Comparison of ENCODE assay signal across 7 cellular contexts in genomic region chr10:29496341-29497162, GRCh38.
DNase-seq lines count a peak whose midpoint lies in the region; ATAC-seq and TF ChIP-seq lines count a peak whose summit lies in the region.

No MANE protein-coding gene starts in this region.

- no peak overlapping the region for H3K27ac Mint-ChIP-seq in naive thymus-derived CD4-positive, alpha-beta T cell
- H3K27ac Mint-ChIP-seq in stimulated activated naive B cell treated with anti-CD40 and anti-IgM and Interleukin-4, amounts not matched to agents 10 μg/mL and 1 μg/mL and 100 μg/mL, for 72 hours, result no peak overlapping the region

- H3K27me3 ChIP-seq in esophagus squamous epithelium, result no peaks in the 10 kb centered on the region
- no peaks in the 10 kb centered on the region for H3K27me3 ChIP-seq in naive thymus-derived CD4-positive, alpha-beta T cell (ENCODE audit: control insufficient read depth in 2 of 2, insufficient read depth in 2 of 2, low read length in 2 of 2)

- TF ChIP-seq CTCF in GM12872 (IDR thresholded peaks at IDR 0.05; ENCODE audit: insufficient read depth, low read depth, low read length) (peak; percentile 92), esophagus squamous epithelium (IDR thresholded peaks at IDR 0.05) (peak; percentile 58 to 95 (median 86))

- POLR2A ChIA-PET in naive thymus-derived CD4-positive, alpha-beta T cell (lab: Charles Lee), result interaction anchor here (0.5 kb wide), 1 partner anchor 111 kb away, joined by 4 read pairs; no protein-coding TSS in a partner anchor

- peaks cover 0 to 47% (median 25%) of the 10 kb centered on the region in 5 donors for H3K36me3 Mint-ChIP-seq in naive thymus-derived CD4-positive, alpha-beta T cell
- H3K36me3 Mint-ChIP-seq in stimulated activated naive B cell treated with anti-CD40 and anti-IgM and Interleukin-4, amounts not matched to agents 10 μg/mL and 1 μg/mL and 100 μg/mL, for 72 hours, result no peaks in the 10 kb centered on the region

- CTCF ChIA-PET in naive thymus-derived CD4-positive, alpha-beta T cell (lab: Charles Lee), result interaction anchor here (0.6 to 1.2 kb wide), 4 partner anchors 10 to 134 kb away, joined by 3 read pairs; no protein-coding TSS in a partner anchor

- DNase-seq in NCI-H748 treated with DMSO at 0.1 percent for 48 hours (lab: John Stamatoyannopoulos, UW), result peak; percentile 50
- DNase-seq in activated T-cell treated with anti-CD3 and anti-CD28 coated beads for 24 hours (ENCODE audit: low read depth), result peak; percentile 45
- no peak for DNase-seq in esophagus squamous epithelium (lab: John Stamatoyannopoulos, UW)
- DNase-seq in naive thymus-derived CD4-positive, alpha-beta T cell, result peak in 8 of 9 donors; percentile 12 to 77 (median 32)
- peak; percentile 28 for DNase-seq in stimulated activated naive B cell treated with anti-CD40 and anti-IgM and Interleukin-4, amounts not matched to agents 10 μg/mL and 1 μg/mL and 100 μg/mL, for 72 hours

- ATAC-seq in HG02759 (IDR thresholded peaks at IDR 0.05; ENCODE audit: unreplicated experiment), result peak; percentile 62
- peak; percentile 83 for ATAC-seq in naive thymus-derived CD4-positive, alpha-beta T cell
- peak; percentile 82 to 89 for ATAC-seq in stimulated activated naive B cell treated with anti-CD40 and anti-IgM and Interleukin-4, amounts not matched to agents 10 μg/mL and 1 μg/mL and 100 μg/mL, for 72 hours (replicated peaks)

- no peak overlapping the region for H3K4me3 ChIP-seq in esophagus squamous epithelium
- no peak overlapping the region for H3K4me3 ChIP-seq in naive thymus-derived CD4-positive, alpha-beta T cell (ENCODE audit: low read length)

- peaks cover 0 to 3% (median 0%) of the 10 kb centered on the region in 3 donors for H3K4me1 ChIP-seq in esophagus squamous epithelium
- H3K4me1 ChIP-seq in naive thymus-derived CD4-positive, alpha-beta T cell (ENCODE audit: control insufficient read depth in 2 of 2, insufficient read depth in 2 of 2, low read length in 2 of 2), result no peaks in the 10 kb centered on the region

- H3K4me3 Mint-ChIP-seq in naive thymus-derived CD4-positive, alpha-beta T cell, result no peak overlapping the region
- no peak overlapping the region for H3K4me3 Mint-ChIP-seq in stimulated activated naive B cell treated with anti-CD40 and anti-IgM and Interleukin-4, amounts not matched to agents 10 μg/mL and 1 μg/mL and 100 μg/mL, for 72 hours

- no peak overlapping the region for H3K27ac ChIP-seq in esophagus squamous epithelium
- H3K27ac ChIP-seq in naive thymus-derived CD4-positive, alpha-beta T cell (ENCODE audit: low read depth, low read length), result no peak overlapping the region

- 33% methylated on average over 11 to 14 of the region's 14 CpGs for WGBS in esophagus squamous epithelium, 2 donors

- intact Hi-C loops in esophagus squamous epithelium (cut with DNase I), result no loop called here
- intact Hi-C loops in naive thymus-derived CD4-positive, alpha-beta T cell (cut with micrococcal nuclease), result loop anchor here (1.0 to 5.0 kb wide), 6 partner anchors 49 to 1191 kb away; no protein-coding TSS in a partner anchor

- no peaks in the 10 kb centered on the region for H3K27me3 Mint-ChIP-seq in naive thymus-derived CD4-positive, alpha-beta T cell
- H3K27me3 Mint-ChIP-seq in stimulated activated naive B cell treated with anti-CD40 and anti-IgM and Interleukin-4, amounts not matched to agents 10 μg/mL and 1 μg/mL and 100 μg/mL, for 72 hours, result peaks cover 0 to 5% of the 10 kb centered on the region in 2 donors

- H3K9me3 Mint-ChIP-seq in naive thymus-derived CD4-positive, alpha-beta T cell, result no peaks in the 10 kb centered on the region
- H3K9me3 Mint-ChIP-seq in stimulated activated naive B cell treated with anti-CD40 and anti-IgM and Interleukin-4, amounts not matched to agents 10 μg/mL and 1 μg/mL and 100 μg/mL, for 72 hours, result no peaks in the 10 kb centered on the region

- no peak for TF ChIP-seq POLR2A in esophagus squamous epithelium (IDR thresholded peaks at IDR 0.05)

- no peaks in the 10 kb centered on the region for H3K9me3 ChIP-seq in esophagus squamous epithelium
- no peaks in the 10 kb centered on the region for H3K9me3 ChIP-seq in naive thymus-derived CD4-positive, alpha-beta T cell (ENCODE audit: control insufficient read depth in 2 of 3, low read length in 3 of 3)

- H3K36me3 ChIP-seq in esophagus squamous epithelium, result peaks cover 16 to 95% (median 19%) of the 10 kb centered on the region in 3 donors
- peaks cover 0 to 32% (median 11%) of the 10 kb centered on the region in 3 experiments for H3K36me3 ChIP-seq in naive thymus-derived CD4-positive, alpha-beta T cell (ENCODE audit: control insufficient read depth in 2 of 3, insufficient read depth in 3 of 3, low read length in 3 of 3)

- H3K4me1 Mint-ChIP-seq in naive thymus-derived CD4-positive, alpha-beta T cell, result peaks cover 0 to 5% (median 0%) of the 10 kb centered on the region in 7 donors
- H3K4me1 Mint-ChIP-seq in stimulated activated naive B cell treated with anti-CD40 and anti-IgM and Interleukin-4, amounts not matched to agents 10 μg/mL and 1 μg/mL and 100 μg/mL, for 72 hours, result peaks cover 4 to 5% of the 10 kb centered on the region in 2 donors
